Comparison of ENCODE assay signal across 8 cellular contexts in genomic region chr13:49584771-49585182, GRCh38. TPM values are rescaled to one million over a fixed set of nuclear protein-coding genes. Genes with fewer than 3 reads are reported as not detected.
DNase-seq lines count a peak whose midpoint lies in the region; ATAC-seq lines count a peak whose summit lies in the region.

No MANE protein-coding gene starts in this region.

- H3K9ac ChIP-seq in adipocyte (ENCODE audit: low read length) (peak overlapping the region; percentile 89), iPS-15b (ENCODE audit: low read depth, low read length) (peak overlapping the region; percentile 54), skeletal muscle tissue (ENCODE audit: low read depth in 1 of 3, low read length in 3 of 3) (peak overlapping the region; percentile 81 to 89 (median 81))

- H3K4me3 Mint-ChIP-seq in CD4-positive, alpha-beta memory T cell: peak overlapping the region; percentile 88 to 99 (median 96)

- H3K36me3 Mint-ChIP-seq in CD4-positive, alpha-beta memory T cell: peaks cover 10 to 26% of the 10 kb centered on the region in 2 donors

- H3K9me3 Mint-ChIP-seq in CD4-positive, alpha-beta memory T cell: no peaks in the 10 kb centered on the region

- H3K9me3 ChIP-seq in CD4-positive, alpha-beta memory T cell (ENCODE audit: control insufficient read depth in 1 of 2, low read length in 2 of 2): no peaks in the 10 kb centered on the region
- no peaks in the 10 kb centered on the region for H3K9me3 ChIP-seq in adipocyte (ENCODE audit: control insufficient read depth, low read length)
- H3K9me3 ChIP-seq in iPS-15b (ENCODE audit: control insufficient read depth, insufficient read depth, low read length): no peaks in the 10 kb centered on the region
- no peaks in the 10 kb centered on the region for H3K9me3 ChIP-seq in skeletal muscle tissue (ENCODE audit: control insufficient read depth in 3 of 3, low read length in 3 of 3)

- H3K36me3 ChIP-seq in CD4-positive, alpha-beta memory T cell (ENCODE audit: insufficient read depth, low read length): peaks cover 12% of the 10 kb centered on the region
- peaks cover 9% of the 10 kb centered on the region for H3K36me3 ChIP-seq in adipocyte (ENCODE audit: control insufficient read depth, insufficient read depth, low read length, severe bottlenecking)
- H3K36me3 ChIP-seq in iPS-15b (ENCODE audit: control insufficient read depth, insufficient read depth, low read length): peaks cover 4% of the 10 kb centered on the region
- H3K36me3 ChIP-seq in skeletal muscle tissue (ENCODE audit: control insufficient read depth in 3 of 3, insufficient read depth in 3 of 3, low read length in 3 of 3): peaks cover 0 to 11% (median 0%) of the 10 kb centered on the region in 3 donors

- H3K27me3 ChIP-seq in CD4-positive, alpha-beta memory T cell (ENCODE audit: insufficient read depth, low read length): no peaks in the 10 kb centered on the region
- H3K27me3 ChIP-seq in adipocyte (replicated peaks; ENCODE audit: control insufficient read depth, insufficient read depth, low read length): no peaks in the 10 kb centered on the region
- H3K27me3 ChIP-seq in iPS-15b (ENCODE audit: control insufficient read depth, insufficient read depth, low read length): no peaks in the 10 kb centered on the region
- H3K27me3 ChIP-seq in skeletal muscle tissue (ENCODE audit: control insufficient read depth in 3 of 3, insufficient read depth in 3 of 3, low read length in 3 of 3): no peaks in the 10 kb centered on the region

- peaks cover 15 to 55% (median 42%) of the 10 kb centered on the region in 4 donors for H3K4me1 Mint-ChIP-seq in CD4-positive, alpha-beta memory T cell

- ATAC-seq in GM21360 (IDR thresholded peaks at IDR 0.05; ENCODE audit: unreplicated experiment): peak; percentile 8

- peak overlapping the region; percentile 80 to 96 (median 88) for H3K27ac Mint-ChIP-seq in CD4-positive, alpha-beta memory T cell

- no peaks in the 10 kb centered on the region for H3K27me3 Mint-ChIP-seq in CD4-positive, alpha-beta memory T cell

- H3K4me1 ChIP-seq in CD4-positive, alpha-beta memory T cell (ENCODE audit: insufficient read depth, low read length): peaks cover 21% of the 10 kb centered on the region
- H3K4me1 ChIP-seq in adipocyte (ENCODE audit: control insufficient read depth, insufficient read depth, low read length) (peaks cover 24% of the 10 kb centered on the region), iPS-15b (ENCODE audit: control insufficient read depth, insufficient read depth, low read length) (no peaks in the 10 kb centered on the region), skeletal muscle tissue (ENCODE audit: control insufficient read depth in 3 of 3, insufficient read depth in 3 of 3, low read length in 3 of 3) (peaks cover 9 to 22% (median 16%) of the 10 kb centered on the region in 3 donors)

- CTCF ChIA-PET in CD4-positive, alpha-beta memory T cell (lab: Charles Lee; ENCODE audit: partially characterized antibody): interaction anchor here (1.0 to 3.2 kb wide), 2 partner anchors 22 to 25 kb away, joined by 3 to 14 read pairs; no protein-coding TSS in a partner anchor

- H3K4me3 ChIP-seq in CD4-positive, alpha-beta memory T cell (ENCODE audit: low read length in 2 of 2): peak overlapping the region; percentile 64 to 76
- H3K4me3 ChIP-seq in adipocyte (ENCODE audit: low read length) (peak overlapping the region; percentile 97), iPS-15b (ENCODE audit: low read depth, low read length) (peak overlapping the region; percentile 86), skeletal muscle tissue (ENCODE audit: low read length in 3 of 3) (peak overlapping the region; percentile 86 to 94 (median 93))

- intact Hi-C loops in CD4-positive, alpha-beta memory T cell (cut with micrococcal nuclease): loop anchor here (1.0 to 5.0 kb wide), 6 partner anchors 47 to 337 kb away; partner anchors contain the start of genes CAB39L, CDADC1, PHF11 and SETDB2

- POLR2A ChIA-PET in CD4-positive, alpha-beta memory T cell (lab: Charles Lee; ENCODE audit: partially characterized antibody): interaction anchor here (0.7 to 2.7 kb wide), 13 partner anchors 15 to 931 kb away, joined by 3 to 37 read pairs (median 5); partner anchors contain the start of genes CAB39L, CDADC1, CYSLTR2 and KPNA3

- peak in 3 of 5 donors; percentile 7 to 14 (median 10) for DNase-seq in CD4-positive, alpha-beta memory T cell
- DNase-seq in HT-29 (ENCODE audit: low spot score) (peak; percentile 47), adipocyte (ENCODE audit: low read depth) (peak; percentile 46), HPDE6-E6E7 (ENCODE audit: extremely low spot score) (no peak)
- no peak for DNase-seq in activated CD4-positive, CD25-positive, alpha-beta regulatory T cell treated with anti-CD3 and anti-CD28 coated beads, Interleukin-2, amount 50 U/mL, for 72 hours

- peak overlapping the region; percentile 82 for H3K27ac ChIP-seq in CD4-positive, alpha-beta memory T cell (ENCODE audit: low read depth, low read length)
- peak overlapping the region; percentile 58 for H3K27ac ChIP-seq in skeletal muscle tissue (ENCODE audit: low read depth, low read length)

RNA-seq across cellular contexts. Expression of gene RCBTB1, which starts 0.6 kb away (rescaled TPM):
- 10 to 100 TPM; 20.7 to 21.3 TPM for total RNA-seq in CD4-positive, alpha-beta memory T cell
- 10 to 100 TPM; 11.2 to 14.0 TPM for polyA plus RNA-seq in CD4-positive, alpha-beta memory T cell
- total RNA-seq in HT-29 (2014; rRNA removed; shearing (Covaris generic)): 8.3 and 10.4 TPM in 2 replicates
- 9.4 TPM for total RNA-seq in skeletal muscle tissue

RNA-seq across cellular contexts. Expression of gene ARL11, which starts 43.5 kb away (rescaled TPM):
- under 1 TPM; 0.50 to 0.55 TPM for total RNA-seq in CD4-positive, alpha-beta memory T cell
- polyA plus RNA-seq in CD4-positive, alpha-beta memory T cell: under 1 TPM; 0.15 to 0.32 TPM
- 0.10 and 0.38 TPM in 2 replicates for total RNA-seq in HT-29 (2014; rRNA removed; shearing (Covaris generic))
- under 0.01 TPM for total RNA-seq in skeletal muscle tissue

Comparison
In these comparisons a context has a peak if more than half of its experiments do, and no peak if none do; other contexts are left out.
1. DNase-seq: peak in CD4-positive, alpha-beta memory T cell (3 of 5), HT-29 (single experiment) and adipocyte (single experiment); none in HPDE6-E6E7 (single experiment) and activated CD4-positive, CD25-positive, alpha-beta regulatory T cell treated with anti-CD3 and anti-CD28 coated beads, Interleukin-2, amount 50 U/mL, for 72 hours (single experiment).
2. Peak in every context shown above with its lines, with median percentiles within 50 percentile points of each other: H3K4me3 ChIP-seq and H3K9ac ChIP-seq.